1 cellular context compared by ENCODE assay signal in genomic region chr14:50045039-50045711, GRCh38.
TF ChIP-seq lines count a peak whose summit lies in the region.

No MANE protein-coding gene starts in this region.

TF ChIP-seq in HepG2, 621 proteins besides CTCF, POLR2A, EP300 and RAD21 (continued from another document and continues in another):
- TF ChIP-seq CBX1 (IDR thresholded peaks at IDR 0.05; ENCODE audit: low read depth), result peak; percentile 88
- TF ChIP-seq, protein P1, sequence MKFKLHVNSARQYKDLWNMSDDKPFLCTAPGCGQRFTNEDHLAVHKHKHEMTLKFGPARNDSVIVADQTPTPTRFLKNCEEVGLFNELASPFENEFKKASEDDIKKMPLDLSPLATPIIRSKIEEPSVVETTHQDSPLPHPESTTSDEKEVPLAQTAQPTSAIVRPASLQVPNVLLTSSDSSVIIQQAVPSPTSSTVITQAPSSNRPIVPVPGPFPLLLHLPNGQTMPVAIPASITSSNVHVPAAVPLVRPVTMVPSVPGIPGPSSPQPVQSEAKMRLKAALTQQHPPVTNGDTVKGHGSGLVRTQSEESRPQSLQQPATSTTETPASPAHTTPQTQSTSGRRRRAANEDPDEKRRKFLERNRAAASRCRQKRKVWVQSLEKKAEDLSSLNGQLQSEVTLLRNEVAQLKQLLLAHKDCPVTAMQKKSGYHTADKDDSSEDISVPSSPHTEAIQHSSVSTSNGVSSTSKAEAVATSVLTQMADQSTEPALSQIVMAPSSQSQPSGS (CRISPR knock-in tag; IDR thresholded peaks at IDR 0.05), result 0 out of 2 replicates have a peak, but pooled peaks have one; percentile 36
- no peak for TF ChIP-seq FOXA1 (IDR thresholded peaks at IDR 0.05)
- TF ChIP-seq FOXA1 (CRISPR knock-in tag; IDR thresholded peaks at IDR 0.05), result peak; percentile 96
- peak; percentile 77 for TF ChIP-seq RARA (CRISPR knock-in tag; IDR thresholded peaks at IDR 0.05)
- 0 out of 2 replicates have a peak, but pooled peaks have one; percentile 72 for TF ChIP-seq ZBTB3 (CRISPR knock-in tag; IDR thresholded peaks at IDR 0.05; ENCODE audit: borderline replicate concordance, low read depth)
- TF ChIP-seq, protein P2, sequence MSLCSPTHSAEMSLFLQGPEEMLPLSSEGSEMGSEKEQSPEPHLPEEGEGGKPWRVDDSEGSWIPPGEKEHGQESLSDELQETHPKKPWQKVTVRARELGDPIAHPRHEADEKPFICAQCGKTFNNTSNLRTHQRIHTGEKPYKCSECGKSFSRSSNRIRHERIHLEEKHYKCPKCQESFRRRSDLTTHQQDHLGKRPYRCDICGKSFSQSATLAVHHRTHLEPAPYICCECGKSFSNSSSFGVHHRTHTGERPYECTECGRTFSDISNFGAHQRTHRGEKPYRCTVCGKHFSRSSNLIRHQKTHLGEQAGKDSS (CRISPR knock-in tag; IDR thresholded peaks at IDR 0.05; ENCODE audit: borderline replicate concordance, low read depth), result peak; percentile 95
- TF ChIP-seq, protein P3, sequence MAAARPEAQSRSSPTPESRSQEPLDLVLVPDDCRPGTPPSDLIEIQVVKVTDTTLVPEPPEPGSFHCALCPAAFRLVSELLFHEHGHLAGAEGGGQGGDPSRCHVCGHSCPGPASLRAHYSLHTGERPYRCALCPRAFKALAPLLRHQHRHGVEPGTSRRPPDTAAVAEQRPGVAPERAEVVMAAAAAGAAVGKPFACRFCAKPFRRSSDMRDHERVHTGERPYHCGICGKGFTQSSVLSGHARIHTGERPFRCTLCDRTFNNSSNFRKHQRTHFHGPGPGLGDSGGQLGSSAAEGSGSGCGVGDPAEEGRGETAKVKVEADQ (CRISPR knock-in tag; IDR thresholded peaks at IDR 0.05; ENCODE audit: borderline replicate concordance), result no peak
- peak; percentile 72; the same call in 1 of the 2 replicates for TF ChIP-seq ZBTB43 (CRISPR knock-in tag; conservative IDR thresholded peaks at IDR 0.05)
- peak; percentile 69 for TF ChIP-seq HIVEP1 (CRISPR knock-in tag; IDR thresholded peaks at IDR 0.05)
- TF ChIP-seq PCBP1 (IDR thresholded peaks at IDR 0.05; ENCODE audit: borderline replicate concordance, low read depth, low read length), result no peak
- TF ChIP-seq, protein P4, sequence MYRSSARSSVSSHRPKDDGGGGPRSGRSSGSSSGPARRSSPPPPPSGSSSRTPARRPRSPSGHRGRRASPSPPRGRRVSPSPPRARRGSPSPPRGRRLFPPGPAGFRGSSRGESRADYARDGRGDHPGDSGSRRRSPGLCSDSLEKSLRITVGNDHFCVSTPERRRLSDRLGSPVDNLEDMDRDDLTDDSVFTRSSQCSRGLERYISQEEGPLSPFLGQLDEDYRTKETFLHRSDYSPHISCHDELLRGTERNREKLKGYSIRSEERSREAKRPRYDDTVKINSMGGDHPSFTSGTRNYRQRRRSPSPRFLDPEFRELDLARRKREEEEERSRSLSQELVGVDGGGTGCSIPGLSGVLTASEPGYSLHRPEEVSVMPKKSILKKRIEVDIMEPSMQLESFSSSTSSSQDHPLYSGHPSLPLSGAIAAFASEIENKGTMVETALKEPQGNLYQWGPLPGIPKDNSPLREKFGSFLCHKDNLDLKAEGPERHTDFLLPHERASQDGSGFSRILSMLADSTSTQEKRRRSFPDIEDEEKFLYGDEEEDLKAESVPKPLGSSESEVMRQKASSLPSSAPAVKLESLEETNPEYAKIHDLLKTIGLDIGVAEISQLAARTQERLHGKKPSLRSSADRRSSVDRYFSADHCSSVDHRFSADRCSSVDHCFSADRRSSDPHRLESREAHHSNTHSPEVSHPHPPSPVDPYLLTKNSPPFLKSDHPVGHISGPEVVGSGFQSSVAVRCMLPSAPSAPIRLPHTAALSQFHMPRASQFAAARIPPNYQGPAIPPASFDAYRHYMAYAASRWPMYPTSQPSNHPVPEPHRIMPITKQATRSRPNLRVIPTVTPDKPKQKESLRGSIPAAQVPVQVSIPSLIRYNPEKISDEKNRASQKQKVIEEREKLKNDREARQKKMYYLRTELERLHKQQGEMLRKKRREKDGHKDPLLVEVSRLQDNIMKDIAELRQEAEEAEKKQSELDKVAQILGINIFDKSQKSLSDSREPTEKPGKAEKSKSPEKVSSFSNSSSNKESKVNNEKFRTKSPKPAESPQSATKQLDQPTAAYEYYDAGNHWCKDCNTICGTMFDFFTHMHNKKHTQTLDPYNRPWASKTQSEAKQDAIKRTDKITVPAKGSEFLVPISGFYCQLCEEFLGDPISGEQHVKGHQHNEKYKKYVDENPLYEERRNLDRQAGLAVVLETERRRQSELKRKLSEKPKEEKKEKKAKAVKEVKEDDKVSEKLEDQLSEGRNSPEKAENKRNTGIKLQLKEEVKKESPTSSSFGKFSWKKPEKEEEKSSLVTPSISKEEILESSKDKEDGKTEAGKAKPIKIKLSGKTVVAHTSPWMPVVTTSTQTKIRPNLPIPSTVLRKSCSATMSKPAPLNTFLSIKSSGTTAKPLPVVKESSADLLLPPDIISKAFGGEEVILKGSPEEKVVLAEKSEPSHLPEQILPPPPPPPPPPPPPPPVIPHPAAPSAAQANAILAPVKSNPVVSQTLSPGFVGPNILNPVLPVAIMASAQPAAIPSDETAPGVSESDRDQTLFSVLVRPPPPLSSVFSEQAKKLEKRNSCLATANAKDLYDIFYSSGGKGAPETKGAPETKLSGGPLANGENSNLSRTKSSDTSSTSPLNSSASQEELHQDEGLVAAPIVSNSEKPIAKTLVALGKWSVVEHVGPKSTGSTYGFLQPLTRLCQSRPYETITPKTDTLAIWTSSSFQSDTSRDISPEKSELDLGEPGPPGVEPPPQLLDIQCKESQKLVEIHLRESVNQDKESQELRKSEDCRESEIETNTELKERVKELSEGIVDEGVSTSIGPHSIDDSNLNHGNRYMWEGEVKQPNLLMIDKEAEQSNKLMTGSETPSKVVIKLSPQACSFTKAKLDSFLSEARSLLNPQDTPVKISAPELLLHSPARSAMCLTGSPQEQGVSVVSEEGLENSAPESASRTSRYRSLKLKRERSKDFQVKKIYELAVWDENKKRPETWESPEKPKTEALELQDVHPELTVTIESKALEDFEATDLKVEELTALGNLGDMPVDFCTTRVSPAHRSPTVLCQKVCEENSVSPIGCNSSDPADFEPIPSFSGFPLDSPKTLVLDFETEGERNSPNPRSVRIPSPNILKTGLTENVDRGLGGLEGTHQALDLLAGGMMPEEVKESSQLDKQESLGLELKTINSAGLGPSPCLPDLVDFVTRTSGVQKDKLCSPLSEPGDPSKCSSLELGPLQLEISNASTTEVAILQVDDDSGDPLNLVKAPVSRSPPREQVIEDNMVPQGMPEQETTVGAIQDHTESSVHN (CRISPR knock-in tag; IDR thresholded peaks at IDR 0.05), result 0 out of 2 replicates have a peak, but pooled peaks have one; percentile 71
- TF ChIP-seq HINFP (CRISPR knock-in tag; IDR thresholded peaks at IDR 0.05; ENCODE audit: low read depth), result peak; percentile 77; the same call in 1 of the 2 replicates
- TF ChIP-seq ZNF75D (CRISPR knock-in tag; IDR thresholded peaks at IDR 0.05; ENCODE audit: borderline replicate concordance), result no peak
- no peak for TF ChIP-seq SRSF4 (IDR thresholded peaks at IDR 0.05; ENCODE audit: low read depth, low read length, poor library complexity, severe bottlenecking)
- TF ChIP-seq ZNF878 (CRISPR knock-in tag; IDR thresholded peaks at IDR 0.05), result peak; percentile 84
- TF ChIP-seq STAG1 (CRISPR knock-in tag; IDR thresholded peaks at IDR 0.05), result peak; percentile 35; the same call in 1 of the 2 replicates
- 0 out of 2 replicates have a peak, but pooled peaks have one; percentile 49 for TF ChIP-seq KMT2B (CRISPR knock-in tag; IDR thresholded peaks at IDR 0.05)
- peak; percentile 74; the same call in 1 of the 2 replicates for TF ChIP-seq IKZF5 (CRISPR knock-in tag; IDR thresholded peaks at IDR 0.05)
- 0 out of 2 replicates have a peak, but pooled peaks have one; percentile 74 for TF ChIP-seq MEIS1 (CRISPR knock-in tag; IDR thresholded peaks at IDR 0.05; ENCODE audit: borderline replicate concordance)
- TF ChIP-seq ARHGAP35 (CRISPR knock-in tag; IDR thresholded peaks at IDR 0.05; ENCODE audit: borderline replicate concordance), result 0 out of 2 replicates have a peak, but pooled peaks have one; percentile 37
- TF ChIP-seq ZNF329 (CRISPR knock-in tag; IDR thresholded peaks at IDR 0.05; ENCODE audit: low read depth), result no peak
- TF ChIP-seq, protein P5, sequence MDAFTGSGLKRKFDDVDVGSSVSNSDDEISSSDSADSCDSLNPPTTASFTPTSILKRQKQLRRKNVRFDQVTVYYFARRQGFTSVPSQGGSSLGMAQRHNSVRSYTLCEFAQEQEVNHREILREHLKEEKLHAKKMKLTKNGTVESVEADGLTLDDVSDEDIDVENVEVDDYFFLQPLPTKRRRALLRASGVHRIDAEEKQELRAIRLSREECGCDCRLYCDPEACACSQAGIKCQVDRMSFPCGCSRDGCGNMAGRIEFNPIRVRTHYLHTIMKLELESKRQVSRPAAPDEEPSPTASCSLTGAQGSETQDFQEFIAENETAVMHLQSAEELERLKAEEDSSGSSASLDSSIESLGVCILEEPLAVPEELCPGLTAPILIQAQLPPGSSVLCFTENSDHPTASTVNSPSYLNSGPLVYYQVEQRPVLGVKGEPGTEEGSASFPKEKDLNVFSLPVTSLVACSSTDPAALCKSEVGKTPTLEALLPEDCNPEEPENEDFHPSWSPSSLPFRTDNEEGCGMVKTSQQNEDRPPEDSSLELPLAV (CRISPR knock-in tag; conservative IDR thresholded peaks at IDR 0.05; ENCODE audit: low read depth), result no peak
- TF ChIP-seq, protein P6, sequence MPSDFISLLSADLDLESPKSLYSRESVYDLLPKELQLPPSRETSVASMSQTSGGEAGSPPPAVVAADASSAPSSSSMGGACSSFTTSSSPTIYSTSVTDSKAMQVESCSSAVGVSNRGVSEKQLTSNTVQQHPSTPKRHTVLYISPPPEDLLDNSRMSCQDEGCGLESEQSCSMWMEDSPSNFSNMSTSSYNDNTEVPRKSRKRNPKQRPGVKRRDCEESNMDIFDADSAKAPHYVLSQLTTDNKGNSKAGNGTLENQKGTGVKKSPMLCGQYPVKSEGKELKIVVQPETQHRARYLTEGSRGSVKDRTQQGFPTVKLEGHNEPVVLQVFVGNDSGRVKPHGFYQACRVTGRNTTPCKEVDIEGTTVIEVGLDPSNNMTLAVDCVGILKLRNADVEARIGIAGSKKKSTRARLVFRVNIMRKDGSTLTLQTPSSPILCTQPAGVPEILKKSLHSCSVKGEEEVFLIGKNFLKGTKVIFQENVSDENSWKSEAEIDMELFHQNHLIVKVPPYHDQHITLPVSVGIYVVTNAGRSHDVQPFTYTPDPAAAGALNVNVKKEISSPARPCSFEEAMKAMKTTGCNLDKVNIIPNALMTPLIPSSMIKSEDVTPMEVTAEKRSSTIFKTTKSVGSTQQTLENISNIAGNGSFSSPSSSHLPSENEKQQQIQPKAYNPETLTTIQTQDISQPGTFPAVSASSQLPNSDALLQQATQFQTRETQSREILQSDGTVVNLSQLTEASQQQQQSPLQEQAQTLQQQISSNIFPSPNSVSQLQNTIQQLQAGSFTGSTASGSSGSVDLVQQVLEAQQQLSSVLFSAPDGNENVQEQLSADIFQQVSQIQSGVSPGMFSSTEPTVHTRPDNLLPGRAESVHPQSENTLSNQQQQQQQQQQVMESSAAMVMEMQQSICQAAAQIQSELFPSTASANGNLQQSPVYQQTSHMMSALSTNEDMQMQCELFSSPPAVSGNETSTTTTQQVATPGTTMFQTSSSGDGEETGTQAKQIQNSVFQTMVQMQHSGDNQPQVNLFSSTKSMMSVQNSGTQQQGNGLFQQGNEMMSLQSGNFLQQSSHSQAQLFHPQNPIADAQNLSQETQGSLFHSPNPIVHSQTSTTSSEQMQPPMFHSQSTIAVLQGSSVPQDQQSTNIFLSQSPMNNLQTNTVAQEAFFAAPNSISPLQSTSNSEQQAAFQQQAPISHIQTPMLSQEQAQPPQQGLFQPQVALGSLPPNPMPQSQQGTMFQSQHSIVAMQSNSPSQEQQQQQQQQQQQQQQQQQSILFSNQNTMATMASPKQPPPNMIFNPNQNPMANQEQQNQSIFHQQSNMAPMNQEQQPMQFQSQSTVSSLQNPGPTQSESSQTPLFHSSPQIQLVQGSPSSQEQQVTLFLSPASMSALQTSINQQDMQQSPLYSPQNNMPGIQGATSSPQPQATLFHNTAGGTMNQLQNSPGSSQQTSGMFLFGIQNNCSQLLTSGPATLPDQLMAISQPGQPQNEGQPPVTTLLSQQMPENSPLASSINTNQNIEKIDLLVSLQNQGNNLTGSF (CRISPR knock-in tag; IDR thresholded peaks at IDR 0.05), result peak; percentile 67; the same call in 1 of the 2 replicates
- TF ChIP-seq ISL2 (CRISPR knock-in tag; IDR thresholded peaks at IDR 0.05), result peak; percentile 49
- TF ChIP-seq ZC3H4 (CRISPR knock-in tag; IDR thresholded peaks at IDR 0.05; ENCODE audit: borderline replicate concordance), result no peak
- TF ChIP-seq FOSL2 (CRISPR knock-in tag; IDR thresholded peaks at IDR 0.05), result peak; percentile 59
- peak; percentile 48; the same call in 1 of the 2 replicates for TF ChIP-seq TAF1 (CRISPR knock-in tag; IDR thresholded peaks at IDR 0.05)
- no peak for TF ChIP-seq ZBTB34 (CRISPR knock-in tag; IDR thresholded peaks at IDR 0.05)
